8 cellular contexts compared by ENCODE assay signal in genomic region chr18:9102391-9103216, GRCh38. TPM values are rescaled to one million over a fixed set of nuclear protein-coding genes. Genes with fewer than 3 reads are reported as not detected.
DNase-seq lines count a peak whose midpoint lies in the region; ATAC-seq and TF ChIP-seq lines count a peak whose summit lies in the region.

NDUFV2 (plus strand) TSS chr18:9102699; CDS start chr18:9102744, 45 bp downstream.

- peaks cover 50% of the 10 kb centered on the region for H3K36me3 Mint-ChIP-seq in activated T-helper 2 cell treated with anti-CD3 and anti-CD28 coated beads, Interferon-gamma antibody, Interleukin-2, Interleukin-4, amounts not matched to agents 10 μg/mL and 5 μg/mL and 100 μg/mL, durations not matched to agents 14 hours and 24 hours and 36 hours (ENCODE audit: low read depth)
- H3K36me3 Mint-ChIP-seq in naive thymus-derived CD8-positive, alpha-beta T cell = peaks cover 0 to 26% (median 0%) of the 10 kb centered on the region in 3 donors
- H3K36me3 Mint-ChIP-seq in stimulated activated naive B cell treated with anti-CD40 and anti-IgM and Interleukin-4, amounts not matched to agents 10 μg/mL and 1 μg/mL and 100 μg/mL, for 72 hours = peaks cover 25 to 35% of the 10 kb centered on the region in 2 donors

- no peaks in the 10 kb centered on the region for H3K9me2 ChIP-seq in Loucy (replicated peaks; ENCODE audit: low read depth, low read length)

- H3K27me3 ChIP-seq in H7 (ENCODE audit: control insufficient read depth, insufficient read depth, low read length) = no peaks in the 10 kb centered on the region; the same call in 1 of the 2 replicates
- no peaks in the 10 kb centered on the region for H3K27me3 ChIP-seq in Loucy (ENCODE audit: insufficient read depth, low read length, poor library complexity, severe bottlenecking)
- H3K27me3 ChIP-seq in RWPE2 (ENCODE audit: insufficient read depth, poor library complexity, severe bottlenecking) = no peaks in the 10 kb centered on the region

- DNase-seq in ELF-1 (ENCODE audit: low read depth, low spot score) (peak; percentile 94), H7 (peak; percentile 99), RWPE2 (ENCODE audit: low spot score) (peak; percentile 92), fibroblast of mammary gland (ENCODE audit: low read depth) (peak; percentile 91)
- DNase-seq in activated T-helper 2 cell treated with anti-CD3 and anti-CD28 coated beads, Interferon-gamma antibody, Interleukin-2, Interleukin-4, amounts not matched to agents 10 μg/mL and 5 μg/mL and 100 μg/mL, durations not matched to agents 14 hours and 24 hours and 36 hours (ENCODE audit: low spot score) = peak; percentile 97
- peak; percentile 93 to 99 (median 98) for DNase-seq in naive thymus-derived CD8-positive, alpha-beta T cell
- DNase-seq in stimulated activated naive B cell treated with anti-CD40 and anti-IgM and Interleukin-4, amounts not matched to agents 10 μg/mL and 1 μg/mL and 100 μg/mL, for 72 hours = peak; percentile 97

- H3K4me2 ChIP-seq in Loucy (ENCODE audit: low read depth, low read length, poor library complexity, severe bottlenecking) = peak within 1 kb of the TSS; percentile 98

- peak within 1 kb of the TSS; percentile 81 for H2AFZ ChIP-seq in Loucy (ENCODE audit: low read length)

- H3F3A ChIP-seq in Loucy (ENCODE audit: low read depth) = no peaks in the 10 kb centered on the region

- H4K20me1 ChIP-seq in Loucy (ENCODE audit: insufficient read depth, low read length, poor library complexity, severe bottlenecking) = peaks cover 45% of the 10 kb centered on the region

- H3K79me2 ChIP-seq in Loucy (ENCODE audit: insufficient read depth, low read length) = peaks cover 56% of the 10 kb centered on the region

- POLR2A ChIA-PET in naive thymus-derived CD8-positive, alpha-beta T cell (lab: Charles Lee) = interaction anchor here (0.5 to 13.6 kb wide), 25 partner anchors 8 to 812 kb away, joined by 3 to 254 read pairs (median 7); partner anchors contain the start of genes ANKRD12, TWSG1 and VAPA

- no peaks in the 10 kb centered on the region for H3K9me3 Mint-ChIP-seq in activated T-helper 2 cell treated with anti-CD3 and anti-CD28 coated beads, Interferon-gamma antibody, Interleukin-2, Interleukin-4, amounts not matched to agents 10 μg/mL and 5 μg/mL and 100 μg/mL, durations not matched to agents 14 hours and 24 hours and 36 hours
- H3K9me3 Mint-ChIP-seq in naive thymus-derived CD8-positive, alpha-beta T cell = no peaks in the 10 kb centered on the region
- no peaks in the 10 kb centered on the region for H3K9me3 Mint-ChIP-seq in stimulated activated naive B cell treated with anti-CD40 and anti-IgM and Interleukin-4, amounts not matched to agents 10 μg/mL and 1 μg/mL and 100 μg/mL, for 72 hours

- no peaks in the 10 kb centered on the region for H3K9me3 ChIP-seq in Loucy (ENCODE audit: insufficient read depth, low read depth, low read length)
- H3K9me3 ChIP-seq in RWPE2 (ENCODE audit: severe bottlenecking) = no peaks in the 10 kb centered on the region

- H3K4me1 ChIP-seq in Loucy (ENCODE audit: insufficient read depth, low read length, poor library complexity, severe bottlenecking) = peaks cover 45% of the 10 kb centered on the region
- H3K4me1 ChIP-seq in RWPE2 (ENCODE audit: insufficient read depth, poor library complexity, severe bottlenecking) = peaks cover 34% of the 10 kb centered on the region

- H3K4me3 Mint-ChIP-seq in activated T-helper 2 cell treated with anti-CD3 and anti-CD28 coated beads, Interferon-gamma antibody, Interleukin-2, Interleukin-4, amounts not matched to agents 10 μg/mL and 5 μg/mL and 100 μg/mL, durations not matched to agents 14 hours and 24 hours and 36 hours (ENCODE audit: low read depth) = peak within 1 kb of the TSS; percentile 92
- peak within 1 kb of the TSS; percentile 89 to 98 (median 93) for H3K4me3 Mint-ChIP-seq in naive thymus-derived CD8-positive, alpha-beta T cell
- H3K4me3 Mint-ChIP-seq in stimulated activated naive B cell treated with anti-CD40 and anti-IgM and Interleukin-4, amounts not matched to agents 10 μg/mL and 1 μg/mL and 100 μg/mL, for 72 hours = peak within 1 kb of the TSS; percentile 92 to 99

- H3K4me3 ChIP-seq in H7 (ENCODE audit: insufficient read depth, low read depth, low read length) (peak within 1 kb of the TSS; percentile 62), Loucy (ENCODE audit: low read length, poor library complexity, severe bottlenecking) (peak within 1 kb of the TSS; percentile 86), RWPE2 (ENCODE audit: severe bottlenecking) (peak within 1 kb of the TSS; percentile 49), fibroblast of mammary gland (ENCODE audit: control insufficient read depth, low read depth, low read length) (peak within 1 kb of the TSS; percentile 85)

- H3K9ac ChIP-seq in Loucy (ENCODE audit: low read depth, low read length, poor library complexity, severe bottlenecking) = peak within 1 kb of the TSS; percentile 84

- peaks cover 57% of the 10 kb centered on the region for H3K4me1 Mint-ChIP-seq in activated T-helper 2 cell treated with anti-CD3 and anti-CD28 coated beads, Interferon-gamma antibody, Interleukin-2, Interleukin-4, amounts not matched to agents 10 μg/mL and 5 μg/mL and 100 μg/mL, durations not matched to agents 14 hours and 24 hours and 36 hours (ENCODE audit: low read depth)
- peaks cover 39 to 57% (median 51%) of the 10 kb centered on the region in 4 donors for H3K4me1 Mint-ChIP-seq in naive thymus-derived CD8-positive, alpha-beta T cell
- peaks cover 32 to 45% of the 10 kb centered on the region in 2 donors for H3K4me1 Mint-ChIP-seq in stimulated activated naive B cell treated with anti-CD40 and anti-IgM and Interleukin-4, amounts not matched to agents 10 μg/mL and 1 μg/mL and 100 μg/mL, for 72 hours

- peak; percentile 89 for ATAC-seq in RWPE2 (ENCODE audit: low read depth)
- ATAC-seq in naive thymus-derived CD8-positive, alpha-beta T cell = peak; percentile 86 to 88
- peak; percentile 94 to 97 for ATAC-seq in stimulated activated naive B cell treated with anti-CD40 and anti-IgM and Interleukin-4, amounts not matched to agents 10 μg/mL and 1 μg/mL and 100 μg/mL, for 72 hours (replicated peaks)

- no peaks in the 10 kb centered on the region for H3K36me3 ChIP-seq in H7 (replicated peaks; ENCODE audit: control insufficient read depth, insufficient read depth, low read length)
- H3K36me3 ChIP-seq in Loucy (ENCODE audit: insufficient read depth, low read length) = no peaks in the 10 kb centered on the region
- peaks cover 19% of the 10 kb centered on the region for H3K36me3 ChIP-seq in RWPE2 (ENCODE audit: low read depth)

- H3K27ac Mint-ChIP-seq in activated T-helper 2 cell treated with anti-CD3 and anti-CD28 coated beads, Interferon-gamma antibody, Interleukin-2, Interleukin-4, amounts not matched to agents 10 μg/mL and 5 μg/mL and 100 μg/mL, durations not matched to agents 14 hours and 24 hours and 36 hours = peak within 1 kb of the TSS; percentile 97
- H3K27ac Mint-ChIP-seq in naive thymus-derived CD8-positive, alpha-beta T cell = peak within 1 kb of the TSS; percentile 89 to 100 (median 96)
- peak within 1 kb of the TSS; percentile 98 for H3K27ac Mint-ChIP-seq in stimulated activated naive B cell treated with anti-CD40 and anti-IgM and Interleukin-4, amounts not matched to agents 10 μg/mL and 1 μg/mL and 100 μg/mL, for 72 hours

- intact Hi-C loops in activated T-helper 2 cell treated with anti-CD3 and anti-CD28 coated beads, Interferon-gamma antibody, Interleukin-2, Interleukin-4, amounts not matched to agents 10 μg/mL and 5 μg/mL and 100 μg/mL, durations not matched to agents 14 hours and 24 hours and 36 hours (cut with micrococcal nuclease) = loop anchor here (1.0 kb wide), 3 partner anchors 11 to 34 kb away; partner anchors contain the start of gene ANKRD12

- no peaks in the 10 kb centered on the region for H3K27me3 Mint-ChIP-seq in activated T-helper 2 cell treated with anti-CD3 and anti-CD28 coated beads, Interferon-gamma antibody, Interleukin-2, Interleukin-4, amounts not matched to agents 10 μg/mL and 5 μg/mL and 100 μg/mL, durations not matched to agents 14 hours and 24 hours and 36 hours (ENCODE audit: low read depth)
- H3K27me3 Mint-ChIP-seq in naive thymus-derived CD8-positive, alpha-beta T cell = no peaks in the 10 kb centered on the region
- no peaks in the 10 kb centered on the region for H3K27me3 Mint-ChIP-seq in stimulated activated naive B cell treated with anti-CD40 and anti-IgM and Interleukin-4, amounts not matched to agents 10 μg/mL and 1 μg/mL and 100 μg/mL, for 72 hours

- TF ChIP-seq CTCF in Loucy (conservative IDR thresholded peaks at IDR 0.05; ENCODE audit: low read length) (no peak), RWPE2 (IDR thresholded peaks at IDR 0.05; ENCODE audit: poor library complexity, severe bottlenecking) (no peak), fibroblast of mammary gland (conservative IDR thresholded peaks at IDR 0.05; ENCODE audit: control insufficient read depth, insufficient read depth, low read depth, low read length) (no peak)

- peak within 1 kb of the TSS; percentile 62 for H3K27ac ChIP-seq in RWPE2 (ENCODE audit: poor library complexity, severe bottlenecking)

RNA-seq across cellular contexts. Expression of gene NDUFV2, which starts in this region (rescaled TPM):
- 189 and 220 TPM in 2 replicates for total RNA-seq in H7 (2014; rRNA removed; shearing (Covaris generic))
- total RNA-seq in activated T-helper 2 cell treated with anti-CD3 and anti-CD28 coated beads, Interferon-gamma antibody, Interleukin-2, Interleukin-4, amounts not matched to agents 10 μg/mL and 5 μg/mL and 100 μg/mL, durations not matched to agents 14 hours and 24 hours and 36 hours = 329 and 341 TPM in 2 replicates
- total RNA-seq in naive thymus-derived CD8-positive, alpha-beta T cell = 100 to 1,000 TPM; 149 to 166 TPM
- polyA plus RNA-seq in naive thymus-derived CD8-positive, alpha-beta T cell = 100 to 1,000 TPM; 106 to 155 (median 128) TPM

Comparison
In these comparisons a context has a peak if more than half of its experiments do, and no peak if none do; other contexts are left out.
1. Peak in every context shown above with its lines: DNase-seq, ATAC-seq, H3K4me3 ChIP-seq and H3K27ac ChIP-seq.